In genomic region chr17:76458580-76459490, GRCh38 we compare ENCODE assay signal across 8 cellular contexts. TPM values are rescaled to one million over a fixed set of nuclear protein-coding genes. Genes with fewer than 3 reads are reported as not detected.
DNase-seq lines count a peak whose midpoint lies in the region; ATAC-seq and TF ChIP-seq lines count a peak whose summit lies in the region.

No MANE protein-coding gene starts in this region.

- H3K36me3 Mint-ChIP-seq in memory B cell, result no peaks in the 10 kb centered on the region

- peak; percentile 71 to 88 for TF ChIP-seq CTCF in mammary epithelial cell (conservative IDR thresholded peaks at IDR 0.05 in 1 of 2, IDR thresholded peaks at IDR 0.05 in 1 of 2; ENCODE audit: extremely low read depth in 1 of 2, insufficient read depth in 1 of 2, low read depth in 1 of 2, low read length in 2 of 2)

- H3K9me3 ChIP-seq in mammary epithelial cell (replicated peaks; ENCODE audit: insufficient read depth, low read length), result no peaks in the 10 kb centered on the region
- no peaks in the 10 kb centered on the region for H3K9me3 ChIP-seq in effector memory CD4-positive, alpha-beta T cell (ENCODE audit: control insufficient read depth, low read length)

- H3K27ac ChIP-seq in mammary epithelial cell (ENCODE audit: insufficient read depth, low read depth, low read length), result no peak overlapping the region
- no peak overlapping the region for H3K27ac ChIP-seq in effector memory CD4-positive, alpha-beta T cell (ENCODE audit: insufficient read depth, low read length, poor library complexity, severe bottlenecking)

- no TSS peak for BruUV-seq in mammary epithelial cell (replicated peaks; lab: Mats Ljungman, UMichigan)

- no peaks in the 10 kb centered on the region for H3K36me3 ChIP-seq in mammary epithelial cell (ENCODE audit: insufficient read depth, low read length)
- H3K36me3 ChIP-seq in effector memory CD4-positive, alpha-beta T cell (ENCODE audit: control insufficient read depth, insufficient read depth, low read length), result no peaks in the 10 kb centered on the region

- H3K4me3 ChIP-seq in mammary epithelial cell (replicated peaks in 1 of 3; ENCODE audit: insufficient read depth in 1 of 3, low read depth in 2 of 3, low read length in 3 of 3), result no peak overlapping the region
- H3K4me3 ChIP-seq in effector memory CD4-positive, alpha-beta T cell (ENCODE audit: insufficient read depth, low read depth, low read length, poor library complexity, severe bottlenecking), result no peak overlapping the region

- H3K27me3 Mint-ChIP-seq in memory B cell, result peaks cover 1% of the 10 kb centered on the region

- no peaks in the 10 kb centered on the region for H3K27me3 ChIP-seq in mammary epithelial cell (ENCODE audit: insufficient read depth, low read length)
- H3K27me3 ChIP-seq in effector memory CD4-positive, alpha-beta T cell (replicated peaks; ENCODE audit: control insufficient read depth, insufficient read depth, low read length, poor library complexity, severe bottlenecking), result no peaks in the 10 kb centered on the region

- no peak overlapping the region for H3K9ac ChIP-seq in mammary epithelial cell (ENCODE audit: insufficient read depth, low read length)

- H2AFZ ChIP-seq in mammary epithelial cell (ENCODE audit: low read depth, low read length), result no peak overlapping the region

- in situ Hi-C loops in mammary epithelial cell (cut with MboI; ENCODE audit: low sequenced_read_pairs in 2 of 2), result no loop called here

- H3K27ac Mint-ChIP-seq in memory B cell, result no peak overlapping the region

- ATAC-seq in memory B cell (ENCODE audit: low read depth), result peak; percentile 85
- ATAC-seq in HG02571 (IDR thresholded peaks at IDR 0.05; ENCODE audit: unreplicated experiment), result no peak

- no peaks in the 10 kb centered on the region for H3K4me1 ChIP-seq in mammary epithelial cell (ENCODE audit: insufficient read depth, low read length)
- H3K4me1 ChIP-seq in effector memory CD4-positive, alpha-beta T cell (ENCODE audit: control insufficient read depth, insufficient read depth, low read length, poor library complexity, severe bottlenecking), result no peaks in the 10 kb centered on the region

- H4K20me1 ChIP-seq in mammary epithelial cell (ENCODE audit: insufficient read depth, low read length), result no peaks in the 10 kb centered on the region

- WGBS in mammary epithelial cell (ENCODE audit: low coverage, missing lambda C conversion rate), result 23% methylated on average over 9 of the region's 9 CpGs

- no peaks in the 10 kb centered on the region for H3K79me2 ChIP-seq in mammary epithelial cell (ENCODE audit: insufficient read depth, low read length)

- CTCF ChIA-PET in mammary epithelial cell (lab: Charles Lee; ENCODE audit: low non-redundant PET), result interaction anchor here (0.6 to 1.0 kb wide), 7 partner anchors 10 to 118 kb away, joined by 3 to 8 read pairs (median 4); no protein-coding TSS in a partner anchor

- no peaks in the 10 kb centered on the region for H3K4me1 Mint-ChIP-seq in memory B cell

- intact Hi-C loops in mammary epithelial cell (cut with micrococcal nuclease), result loop anchor here (1.0 to 2.0 kb wide), 2 partner anchors 51 to 156 kb away; no protein-coding TSS in a partner anchor

- peak; percentile 19 to 23 for DNase-seq in activated CD4-positive, alpha-beta T cell treated with anti-CD3 and anti-CD28 coated beads, Interleukin-2, amount 50 U/mL, for 48 hours
- no peak for DNase-seq in activated CD4-positive, alpha-beta T cell treated with anti-CD3 and anti-CD28 coated beads for 1 hour
- DNase-seq in NCI-H226, result peak; percentile 40
- DNase-seq in mammary epithelial cell, result peak; percentile 56
- no peak for DNase-seq in memory B cell (ENCODE audit: low spot score in 2 of 2)
- no peak for DNase-seq in effector memory CD4-positive, alpha-beta T cell
- DNase-seq in cerebellar nuclear complex (lab: John Stamatoyannopoulos, UW), result no peak

- dilution Hi-C loops in mammary epithelial cell (cut with HindIII; ENCODE audit: low sequenced_read_pairs), result no loop called here

- no peak overlapping the region for H3K4me2 ChIP-seq in mammary epithelial cell (ENCODE audit: insufficient read depth, low read depth, low read length)

- H3K9me3 Mint-ChIP-seq in memory B cell, result no peaks in the 10 kb centered on the region

- no peak overlapping the region for H3K4me3 Mint-ChIP-seq in memory B cell

RNA-seq across cellular contexts. Expression of gene UBE2O, which starts 5.9 kb away (rescaled TPM):
- total RNA-seq in mammary epithelial cell, result 10 to 100 TPM; 20.8 to 21.3 TPM
- 14.9 TPM for polyA plus RNA-seq in mammary epithelial cell
- 102 TPM for polyA minus RNA-seq in mammary epithelial cell

RNA-seq across cellular contexts. Expression of gene AANAT, which starts 8.6 kb away (rescaled TPM):
- total RNA-seq in mammary epithelial cell, result not detected
- 0.16 TPM for polyA plus RNA-seq in mammary epithelial cell
- not detected for polyA minus RNA-seq in mammary epithelial cell

RNA-seq across cellular contexts. Expression of gene RHBDF2, which starts 42.4 kb away (rescaled TPM):
- 10 to 100 TPM; 22.0 to 51.3 TPM for total RNA-seq in mammary epithelial cell
- 30.6 TPM for polyA plus RNA-seq in mammary epithelial cell
- polyA minus RNA-seq in mammary epithelial cell, result 21.1 TPM

Comparison
In these comparisons a context has a peak if more than half of its experiments do, and no peak if none do; other contexts are left out.
1. DNase-seq: peak in activated CD4-positive, alpha-beta T cell treated with anti-CD3 and anti-CD28 coated beads, Interleukin-2, amount 50 U/mL, for 48 hours (2 of 2), NCI-H226 (single experiment) and mammary epithelial cell (single experiment); none in activated CD4-positive, alpha-beta T cell treated with anti-CD3 and anti-CD28 coated beads for 1 hour (single experiment), memory B cell (0 of 2), effector memory CD4-positive, alpha-beta T cell (0 of 3) and cerebellar nuclear complex (0 of 2).